In the genomic region with DNA sequence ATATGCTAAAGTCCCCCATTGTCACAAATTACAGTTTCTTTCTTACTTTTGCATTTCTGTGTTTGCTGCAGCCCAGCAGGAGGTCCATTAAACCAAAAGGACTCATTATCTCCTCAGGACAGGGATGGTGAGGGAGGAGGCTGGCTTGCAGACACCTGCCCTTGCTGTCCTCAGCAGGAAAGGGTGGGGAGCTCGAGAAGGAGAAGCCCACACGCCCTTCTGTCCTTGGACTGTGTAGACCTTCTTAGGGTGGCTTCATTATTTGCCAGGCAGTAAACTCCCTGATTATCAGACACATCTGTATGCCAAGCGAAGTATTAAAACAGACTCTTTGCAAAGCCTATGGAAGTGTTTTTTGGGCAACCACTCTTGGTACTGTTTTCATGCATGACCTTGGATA, we compare ENCODE assay signal across 23 cellular contexts.
DNase-seq lines count a peak whose midpoint lies in the region; ATAC-seq and TF ChIP-seq lines count a peak whose summit lies in the region.
"Had no signal": no experiment of that assay in that cellular context is flagged by ENCODE, and none has a peak within 500 bp of the region (broad histone marks: within the 10 kb centered on the region; RNA-seq: fewer than 3 reads in every experiment).

No MANE protein-coding gene starts in this region.

- H3K27me3 Mint-ChIP-seq in CD4-positive, CD25-positive, alpha-beta regulatory T cell = no peaks in the 10 kb centered on the region

- no peak overlapping the region for H3K4me3 ChIP-seq in BLaER1
- no peak overlapping the region for H3K4me3 ChIP-seq in CD4-positive, CD25-positive, alpha-beta regulatory T cell (ENCODE audit: low read depth, low read length)
- H3K4me3 ChIP-seq: SJCRH30 had no signal

- no peak overlapping the region; the same call in 1 of the 2 replicates for H3K9ac ChIP-seq in BLaER1

- H3K27me3 ChIP-seq in BLaER1 = no peaks in the 10 kb centered on the region
- H3K27me3 ChIP-seq in CD4-positive, CD25-positive, alpha-beta regulatory T cell (ENCODE audit: control insufficient read depth, insufficient read depth, low read length) = no peaks in the 10 kb centered on the region
- H3K27me3 ChIP-seq: SJCRH30 had no signal

- peaks cover 45% of the 10 kb centered on the region for H3K4me1 ChIP-seq in BLaER1
- H3K4me1 ChIP-seq in CD4-positive, CD25-positive, alpha-beta regulatory T cell (ENCODE audit: control insufficient read depth, insufficient read depth, low read length, poor library complexity, severe bottlenecking) = peaks cover 12% of the 10 kb centered on the region
- H3K4me1 ChIP-seq: Caco-2, SJCRH30 had no signal

- peaks cover 0 to 15% (median 0%) of the 10 kb centered on the region in 7 donors for H3K9me3 Mint-ChIP-seq in CD4-positive, CD25-positive, alpha-beta regulatory T cell

- no peak for ATAC-seq in CD4-positive, CD25-positive, alpha-beta regulatory T cell (ENCODE audit: low read depth in 2 of 2)
- ATAC-seq in left colon (peak; percentile 25), GM18502 (IDR thresholded peaks at IDR 0.05; ENCODE audit: poor library complexity, unreplicated experiment) (no peak)
- ATAC-seq: HCT116, PC-3 had no signal

- intact Hi-C loops in left colon (cut with DNase I, micrococcal nuclease) = no loop called here

- POLR2A ChIA-PET in GM10248 (lab: Yijun Ruan, JAX) = no interaction called here

- TF ChIP-seq CTCF in GM10248 (IDR thresholded peaks at IDR 0.05; ENCODE audit: control extremely low read depth, extremely low read depth, low read depth, missing control alignments) = no peak

- peaks cover 70% of the 10 kb centered on the region for H3K36me3 ChIP-seq in BLaER1
- H3K36me3 ChIP-seq in CD4-positive, CD25-positive, alpha-beta regulatory T cell (ENCODE audit: control insufficient read depth, insufficient read depth, low read length) = peaks cover 42% of the 10 kb centered on the region
- H3K36me3 ChIP-seq: SJCRH30 had no signal

- no peak overlapping the region for H3K27ac ChIP-seq in BLaER1
- H3K27ac ChIP-seq in CD4-positive, CD25-positive, alpha-beta regulatory T cell (ENCODE audit: insufficient read depth, low read length, poor library complexity, severe bottlenecking) = no peak overlapping the region
- H3K27ac ChIP-seq: RWPE1, SJCRH30 had no signal

- H3K9me3 ChIP-seq in BLaER1 = peaks cover 26% of the 10 kb centered on the region
- peaks cover 0 to 8% of the 10 kb centered on the region in 2 experiments for H3K9me3 ChIP-seq in CD4-positive, CD25-positive, alpha-beta regulatory T cell (ENCODE audit: control insufficient read depth in 2 of 2, low read length in 2 of 2)
- H3K9me3 ChIP-seq: Caco-2, SJCRH30 had no signal

- H3K4me2 ChIP-seq in BLaER1 = peak overlapping the region; percentile 81; the same call in 1 of the 2 replicates

- CTCF ChIA-PET in GM10248 (lab: Yijun Ruan, JAX) = no interaction called here

- no peak for DNase-seq in CD4-positive, CD25-positive, alpha-beta regulatory T cell
- DNase-seq in NCI-H748 treated with DMSO at 0.1 percent for 48 hours (lab: John Stamatoyannopoulos, UW) = peak; percentile 68
- DNase-seq in left colon = no peak
- DNase-seq in NCI-H1436 treated with DMSO at 0.1 percent for 48 hours (lab: John Stamatoyannopoulos, UW) = no peak
- no peak for DNase-seq in GM10248 (ENCODE audit: extremely low spot score)
- DNase-seq: Caco-2, DMS153, GDM1, GOT3, MM.1S, NCI-H1092, NCI-H187, NCI-H2107, NCI-H446, NCI-H774, PC-3, SJCRH30 had no signal

- H4K20me1 ChIP-seq in BLaER1 = peaks cover 58% of the 10 kb centered on the region

- peak overlapping the region; percentile 44 to 71 (median 56) for H3K27ac Mint-ChIP-seq in CD4-positive, CD25-positive, alpha-beta regulatory T cell
- H3K27ac Mint-ChIP-seq: T-helper 1 cell treated with Interleukin-12 subunit alpha and Interleukin-12 subunit beta and Interleukin-4 antibody, amounts not matched to agents 30 μg/mL and 1 μg/mL, for 36 hours had no signal

- peaks cover 18 to 85% (median 59%) of the 10 kb centered on the region in 4 donors for H3K4me1 Mint-ChIP-seq in CD4-positive, CD25-positive, alpha-beta regulatory T cell

- peak overlapping the region in 1 of 4 donors; percentile 19 for H3K4me3 Mint-ChIP-seq in CD4-positive, CD25-positive, alpha-beta regulatory T cell
- H3K4me3 Mint-ChIP-seq: CD14-positive monocyte; T-helper 1 cell treated with Interleukin-12 subunit alpha and Interleukin-12 subunit beta and Interleukin-4 antibody, amounts not matched to agents 30 μg/mL and 1 μg/mL, for 36 hours had no signal

- H3K36me3 Mint-ChIP-seq in CD4-positive, CD25-positive, alpha-beta regulatory T cell = peaks cover 47% of the 10 kb centered on the region
